Comparison of ENCODE assay signal across 20 cellular contexts in the genomic region with DNA sequence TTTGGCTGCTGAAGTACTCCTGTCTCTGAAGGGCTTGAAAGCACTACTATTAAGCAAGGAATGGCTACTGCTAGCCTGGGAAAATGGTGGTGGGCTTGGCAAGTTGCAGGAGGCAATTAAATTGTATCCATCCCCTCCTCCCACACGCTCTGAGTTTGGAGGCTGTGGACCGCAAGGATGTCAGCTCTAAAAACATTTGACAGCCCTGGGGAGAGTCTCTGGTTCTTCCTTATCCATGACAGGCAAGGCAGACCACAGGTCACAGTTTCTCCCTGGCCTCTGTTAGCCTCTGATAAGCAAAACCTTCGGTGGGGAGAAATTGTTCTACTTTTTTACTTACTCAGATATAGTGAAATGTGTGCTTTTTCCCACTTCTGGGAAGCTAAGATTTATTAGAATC. TPM values are rescaled to one million over a fixed set of nuclear protein-coding genes. Genes with fewer than 3 reads are reported as not detected.
A peak's percentile ranks its signal among the peaks of the same experiment; 100 is the strongest.
DNase-seq lines count a peak whose midpoint lies in the region; ATAC-seq and TF ChIP-seq lines count a peak whose summit lies in the region.
"Had no signal": no experiment of that assay in that cellular context is flagged by ENCODE, and none has a peak within 500 bp of the region (broad histone marks: within the 10 kb centered on the region; RNA-seq: fewer than 3 reads in every experiment).

No MANE protein-coding gene starts in this region.

- H3K9me3 Mint-ChIP-seq in activated CD4-positive, alpha-beta T cell treated with anti-CD3 and anti-CD28 coated beads, Interleukin-2, amount 10 ng/mL, durations not matched to agents 24 days and 14 days: no peaks in the 10 kb centered on the region
- no peaks in the 10 kb centered on the region for H3K9me3 Mint-ChIP-seq in activated naive CD8-positive, alpha-beta T cell treated with anti-CD3 and anti-CD28 coated beads, Interleukin-2, amount 50 U/mL, for 24 hours
- H3K9me3 Mint-ChIP-seq in neural progenitor cell: peaks cover 2% of the 10 kb centered on the region

- no peak overlapping the region for H3K4me3 ChIP-seq in neural progenitor cell
- H3K4me3 ChIP-seq: esophagus muscularis mucosa, prostate gland, transverse colon had no signal

- no peak for TF ChIP-seq CTCF in neural progenitor cell (IDR thresholded peaks at IDR 0.05)

- H3K27me3 ChIP-seq in neural progenitor cell: no peaks in the 10 kb centered on the region
- H3K27me3 ChIP-seq: esophagus muscularis mucosa, transverse colon had no signal

- peaks cover 5% of the 10 kb centered on the region for H3K36me3 ChIP-seq in neural progenitor cell
- H3K36me3 ChIP-seq: brain microvascular endothelial cell, esophagus muscularis mucosa, prostate gland, transverse colon had no signal

- peaks cover 74% of the 10 kb centered on the region for H3K4me1 Mint-ChIP-seq in activated CD4-positive, alpha-beta T cell treated with anti-CD3 and anti-CD28 coated beads, Interleukin-2, amount 10 ng/mL, durations not matched to agents 24 days and 14 days
- H3K4me1 Mint-ChIP-seq in activated naive CD8-positive, alpha-beta T cell treated with anti-CD3 and anti-CD28 coated beads, Interleukin-2, amount 50 U/mL, for 24 hours: peaks cover 91% of the 10 kb centered on the region
- H3K4me1 Mint-ChIP-seq in neural progenitor cell: peaks cover 28% of the 10 kb centered on the region

- H3K4me3 Mint-ChIP-seq in activated CD4-positive, alpha-beta T cell treated with anti-CD3 and anti-CD28 coated beads, Interleukin-2, amount 10 ng/mL, durations not matched to agents 24 days and 14 days: peak overlapping the region; percentile 77
- H3K4me3 Mint-ChIP-seq in activated naive CD8-positive, alpha-beta T cell treated with anti-CD3 and anti-CD28 coated beads, Interleukin-2, amount 50 U/mL, for 24 hours: peak overlapping the region; percentile 68
- H3K4me3 Mint-ChIP-seq in neural progenitor cell: no peak overlapping the region
- H3K4me3 Mint-ChIP-seq: naive B cell had no signal

- H3K27ac ChIP-seq in neural progenitor cell: peak overlapping the region; percentile 63
- H3K27ac ChIP-seq: brain microvascular endothelial cell, esophagus muscularis mucosa, prostate gland, transverse colon had no signal

- no peaks in the 10 kb centered on the region for H3K79me2 ChIP-seq in neural progenitor cell (ENCODE audit: low read depth)

- H4K20me1 ChIP-seq in neural progenitor cell (ENCODE audit: low read depth): no peaks in the 10 kb centered on the region

- H3K36me3 Mint-ChIP-seq in activated CD4-positive, alpha-beta T cell treated with anti-CD3 and anti-CD28 coated beads, Interleukin-2, amount 10 ng/mL, durations not matched to agents 24 days and 14 days (ENCODE audit: low read depth): no peaks in the 10 kb centered on the region
- H3K36me3 Mint-ChIP-seq in activated naive CD8-positive, alpha-beta T cell treated with anti-CD3 and anti-CD28 coated beads, Interleukin-2, amount 50 U/mL, for 24 hours (ENCODE audit: low read depth): no peaks in the 10 kb centered on the region
- no peaks in the 10 kb centered on the region for H3K36me3 Mint-ChIP-seq in neural progenitor cell
- H3K36me3 Mint-ChIP-seq: naive B cell had no signal

- H3K27ac Mint-ChIP-seq in activated CD4-positive, alpha-beta T cell treated with anti-CD3 and anti-CD28 coated beads, Interleukin-2, amount 10 ng/mL, durations not matched to agents 24 days and 14 days: no peak overlapping the region
- peak overlapping the region; percentile 70 for H3K27ac Mint-ChIP-seq in activated naive CD8-positive, alpha-beta T cell treated with anti-CD3 and anti-CD28 coated beads, Interleukin-2, amount 50 U/mL, for 24 hours
- H3K27ac Mint-ChIP-seq in neural progenitor cell: no peak overlapping the region

- peaks cover 26% of the 10 kb centered on the region for H3F3A ChIP-seq in neural progenitor cell (ENCODE audit: low read depth)

- H3K4me2 ChIP-seq in neural progenitor cell: peak overlapping the region; percentile 29

- no peak for ATAC-seq in activated naive CD8-positive, alpha-beta T cell treated with anti-CD3 and anti-CD28 coated beads, Interleukin-2, amount 50 U/mL, for 24 hours
- no peak for ATAC-seq in GM21526 (IDR thresholded peaks at IDR 0.05; ENCODE audit: low FRiP score, unreplicated experiment)
- no peak for ATAC-seq in HG02623 (IDR thresholded peaks at IDR 0.05; ENCODE audit: unreplicated experiment)

- H3K9ac ChIP-seq in neural progenitor cell: no peak overlapping the region

- DNase-seq in activated CD4-positive, alpha-beta T cell treated with anti-CD3 and anti-CD28 coated beads, Interleukin-2, amount 10 ng/mL, durations not matched to agents 24 days and 14 days: no peak
- DNase-seq in activated CD4-positive, alpha-beta T cell treated with anti-CD3 and anti-CD28 coated beads for 1 hour: no peak
- DNase-seq in OCI-M1 (lab: John Stamatoyannopoulos, UW) (peak; percentile 95), neural progenitor cell (ENCODE audit: low spot score) (peak; percentile 25), SIG-M5 (lab: John Stamatoyannopoulos, UW) (no peak)
- no peak for DNase-seq in activated naive CD8-positive, alpha-beta T cell treated with anti-CD3 and anti-CD28 coated beads, Interleukin-2, amount 50 U/mL, for 24 hours
- DNase-seq: activated gamma-delta T cell, brain microvascular endothelial cell, C1 segment of cervical spinal cord, DMS79, MM.1S, naive B cell, NCI-H2029 treated with DMSO at 0.1 percent for 48 hours, SHP77, transverse colon had no signal

- H2AFZ ChIP-seq in neural progenitor cell (replicated peaks): peak overlapping the region; percentile 63

- H3K9me3 ChIP-seq in neural progenitor cell (ENCODE audit: low read depth): no peaks in the 10 kb centered on the region
- H3K9me3 ChIP-seq: esophagus muscularis mucosa, prostate gland, transverse colon had no signal

- H3K4me1 ChIP-seq in neural progenitor cell: peaks cover 30% of the 10 kb centered on the region
- H3K4me1 ChIP-seq: prostate gland, transverse colon had no signal

- intact Hi-C loops in activated CD4-positive, alpha-beta T cell treated with anti-CD3 and anti-CD28 coated beads, Interleukin-2, amount 10 ng/mL, durations not matched to agents 24 days and 14 days (cut with micrococcal nuclease): no loop called here

- no peaks in the 10 kb centered on the region for H3K27me3 Mint-ChIP-seq in activated CD4-positive, alpha-beta T cell treated with anti-CD3 and anti-CD28 coated beads, Interleukin-2, amount 10 ng/mL, durations not matched to agents 24 days and 14 days
- H3K27me3 Mint-ChIP-seq in activated naive CD8-positive, alpha-beta T cell treated with anti-CD3 and anti-CD28 coated beads, Interleukin-2, amount 50 U/mL, for 24 hours: no peaks in the 10 kb centered on the region
- H3K27me3 Mint-ChIP-seq in neural progenitor cell (ENCODE audit: insufficient read depth, low read depth): no peaks in the 10 kb centered on the region
- H3K27me3 Mint-ChIP-seq: naive B cell had no signal

RNA-seq across cellular contexts. Expression of a gene that starts 46.6 kb away (rescaled TPM):
- 49.5 and 51.2 TPM in 2 replicates for total RNA-seq in activated CD4-positive, alpha-beta T cell treated with anti-CD3 and anti-CD28 coated beads, Interleukin-2, amount 10 ng/mL, durations not matched to agents 24 days and 14 days
- 7.4 and 8.7 TPM in 2 replicates for total RNA-seq in neural progenitor cell (ENCODE audit: low replicate concordance)
- total RNA-seq: NCI-H460 had no signal

Comparison
In these comparisons a context has a peak if more than half of its experiments do, and no peak if none do; other contexts are left out.
1. DNase-seq: peak in OCI-M1 (single experiment) and neural progenitor cell (single experiment); none in activated CD4-positive, alpha-beta T cell treated with anti-CD3 and anti-CD28 coated beads, Interleukin-2, amount 10 ng/mL, durations not matched to agents 24 days and 14 days (single experiment), activated CD4-positive, alpha-beta T cell treated with anti-CD3 and anti-CD28 coated beads for 1 hour (single experiment), activated naive CD8-positive, alpha-beta T cell treated with anti-CD3 and anti-CD28 coated beads, Interleukin-2, amount 50 U/mL, for 24 hours (single experiment) and SIG-M5 (single experiment).